Comparison of ENCODE assay signal across 24 cellular contexts in genomic region chr11:30370164-30370563, GRCh38.
"Had no signal": no experiment of that assay in that cellular context is flagged by ENCODE, and none has a peak within 500 bp of the region (broad histone marks: within the 10 kb centered on the region; RNA-seq: fewer than 3 reads in every experiment).

No MANE protein-coding gene starts in this region.

- DNase-seq: stimulated activated CD4-positive, alpha-beta T cell treated with anti-CD3 and anti-CD28 coated beads, Interleukin-2, amount 100 ng/mL, for 48 hours; stimulated activated CD4-positive, alpha-beta T cell treated with anti-CD3 and anti-CD28 coated beads, Interleukin-4, amount 100 ng/mL, for 1 hour; stimulated activated CD4-positive, alpha-beta T cell treated with anti-CD3 and anti-CD28 coated beads, Interleukin-4, amount 100 ng/mL, for 24 hours; stimulated activated CD4-positive, alpha-beta T cell treated with anti-CD3 and anti-CD28 coated beads, Interleukin-4, amount 100 ng/mL, for 4 hours; stimulated activated CD8-positive, alpha-beta memory T cell treated with anti-CD3 and anti-CD28 coated beads, Interleukin-4, amount 100 ng/mL, for 48 hours; stimulated activated naive B cell treated with anti-CD40 and anti-IgM and Interleukin-4, amounts not matched to agents 10 μg/mL and 1 μg/mL and 100 μg/mL, for 72 hours; stimulated activated naive CD4-positive, alpha-beta T cell; stimulated activated naive CD4-positive, alpha-beta T cell treated with Interleukin-2 at 50 U/mL for 16 hours; stimulated activated naive CD8-positive, alpha-beta T cell treated with anti-CD3 and anti-CD28 coated beads, Interleukin-15, amount 100 ng/mL, for 72 hours; stimulated activated naive CD8-positive, alpha-beta T cell treated with anti-CD3 and anti-CD28 coated beads, Interleukin-15, Interleukin-2, amounts not matched to agents 100 U/mL and 50 U/mL, for 24 hours; stomach; substantia nigra; testis; thyroid gland; tibial artery; transverse colon; trophoblast cell; upper lobe of left lung; upper lobe of right lung; uterus had no signal

- H3K4me3 ChIP-seq: stomach, suprapubic skin, testis, thoracic aorta, thyroid gland, tibial artery, tibial nerve, transverse colon, upper lobe of left lung, upper lobe of right lung, uterus, vagina had no signal
